9 cellular contexts compared by ENCODE assay signal in the genomic region with DNA sequence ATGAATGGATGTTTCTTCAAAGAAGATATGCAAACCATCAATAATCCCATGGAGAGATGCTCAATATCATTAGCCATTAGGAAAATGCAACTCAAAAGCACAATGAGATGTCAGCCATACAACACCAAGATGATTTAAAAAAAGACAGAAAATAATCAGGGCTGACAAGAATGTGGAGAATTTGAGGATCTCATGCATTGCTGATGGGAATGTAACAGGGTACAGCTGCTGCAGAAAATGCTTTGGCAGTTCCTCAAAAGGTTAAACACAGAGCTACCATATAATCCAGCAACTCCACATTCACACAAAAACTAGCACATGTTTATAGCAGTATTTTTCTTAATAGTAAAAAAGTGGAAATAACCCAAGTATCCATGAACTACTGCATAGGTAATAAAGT.
"Had no signal": no experiment of that assay in that cellular context is flagged by ENCODE, and none has a peak within 500 bp of the region (broad histone marks: within the 10 kb centered on the region; RNA-seq: fewer than 3 reads in every experiment).

No MANE protein-coding gene starts in this region.

- H3K9me3 Mint-ChIP-seq: H9, HFFc6 had no signal

- ATAC-seq: HCT116 had no signal

- H3K4me1 ChIP-seq: HAP-1 had no signal

- H3K4me1 Mint-ChIP-seq: H9 had no signal

- H3K27ac ChIP-seq: GM23248 had no signal

- H3K4me3 Mint-ChIP-seq: H9, HFFc6 had no signal

- FAIRE-seq: H54 had no signal

- H3K9ac ChIP-seq: GM23248 had no signal

- H3K4me3 ChIP-seq: GM23248, HAP-1 had no signal

- H3K36me3 ChIP-seq: HAP-1 had no signal

- H3K27ac Mint-ChIP-seq: H9, HFFc6 had no signal

- H3K9me3 ChIP-seq: HAP-1 had no signal

- DNase-seq: GM23248, GOT3, H7, H9, HCEC 1CT, HFFc6 had no signal

- H2AFZ ChIP-seq: GM23248 had no signal
